In genomic region chr19:8240274-8241229, GRCh38 we compare ENCODE assay signal across 8 cellular contexts. TPM values are rescaled to one million over a fixed set of nuclear protein-coding genes. Genes with fewer than 3 reads are reported as not detected.
A peak's percentile ranks its signal among the peaks of the same experiment; 100 is the strongest.
DNase-seq lines count a peak whose midpoint lies in the region; FAIRE-seq and TF ChIP-seq lines count a peak whose summit lies in the region.

No MANE protein-coding gene starts in this region.

- peaks cover 19% of the 10 kb centered on the region for H3K4me1 ChIP-seq in cardiac muscle cell (ENCODE audit: low read depth)

- no peak overlapping the region for H3K4me3 ChIP-seq in cardiac muscle cell

- intact Hi-C loops in posterior cingulate gyrus (cut with DNase I) = no loop called here

- FAIRE-seq in GM12892 (lab: Jason Lieb, UNC) (peak; percentile 79), urothelium cell line (lab: Jason Lieb, UNC) (no peak)

- no peaks in the 10 kb centered on the region for H3K27me3 ChIP-seq in cardiac muscle cell

- H3K36me3 ChIP-seq in cardiac muscle cell = no peaks in the 10 kb centered on the region

- no peaks in the 10 kb centered on the region for H3K9me3 ChIP-seq in cardiac muscle cell (ENCODE audit: low read depth)

- DNase-seq in GM12892 (ENCODE audit: insufficient read length) = peak; percentile 79
- peak; percentile 93 for DNase-seq in HK-2 (ENCODE audit: unreplicated experiment)
- peak; percentile 93 for DNase-seq in RPMI8226
- DNase-seq in amniotic stem cell (lab: John Stamatoyannopoulos, UW) = peak; percentile 45
- DNase-seq in cardiac muscle cell (ENCODE audit: low read depth in 1 of 2, low spot score in 1 of 2) = peak; percentile 93 to 98
- peak; percentile 70 to 97 (median 84) for DNase-seq in posterior cingulate gyrus
- DNase-seq in urothelium cell line (ENCODE audit: low spot score) = peak; percentile 92
- no peak for DNase-seq in central memory CD4-positive, alpha-beta T cell

- H3K27ac ChIP-seq in cardiac muscle cell = peak overlapping the region; percentile 96

- no peak for TF ChIP-seq POLR2A in GM12892 (IDR thresholded peaks at IDR 0.05; ENCODE audit: low read depth, low read length)

- TF ChIP-seq CTCF in cardiac muscle cell (IDR thresholded peaks at IDR 0.05; ENCODE audit: low read depth, low read length) = no peak

RNA-seq across cellular contexts. Expression of gene CERS4, which starts 31.4 kb away (rescaled TPM):
- polyA plus RNA-seq in GM12892 (2012; ENCODE audit: missing spikeins) = 24.2 TPM
- 82.7 and 112 TPM in 2 replicates for total RNA-seq in cardiac muscle cell
- polyA plus RNA-seq in cardiac muscle cell = 56.2 and 56.7 TPM in 2 replicates
